ENCODE assay signal across 1 cellular context in genomic region chr19:1098177-1099051, GRCh38.
TF ChIP-seq lines count a peak whose summit lies in the region.

No MANE protein-coding gene starts in this region.

TF ChIP-seq in HepG2, 621 proteins besides CTCF, POLR2A, EP300 and RAD21 (continued from another document and continues in another):
- TF ChIP-seq CSRNP1 (CRISPR knock-in tag; IDR thresholded peaks at IDR 0.05) (no peak), PHF21A (CRISPR knock-in tag; IDR thresholded peaks at IDR 0.05) (0 out of 2 replicates have a peak, but pooled peaks have one; percentile 74), NFE2L2 (IDR thresholded peaks at IDR 0.05; ENCODE audit: low read length) (no peak), ZNF24 (IDR thresholded peaks at IDR 0.05) (no peak), GABPB1 (CRISPR knock-in tag; IDR thresholded peaks at IDR 0.05) (no peak; the same call in 1 of the 2 replicates), TRIM24 (CRISPR knock-in tag; IDR thresholded peaks at IDR 0.05) (peak; percentile 72; the same call in 1 of the 2 replicates), ZNF609 (CRISPR knock-in tag; IDR thresholded peaks at IDR 0.05; ENCODE audit: borderline replicate concordance) (peak; percentile 77; the same call in 1 of the 2 replicates), AGO2 (optimal IDR thresholded peaks at IDR 0.05; ENCODE audit: low read depth, low read length) (no peak), ZSCAN31 (CRISPR knock-in tag; IDR thresholded peaks at IDR 0.05; ENCODE audit: low read depth) (peak; percentile 93), ATF1 (CRISPR knock-in tag; IDR thresholded peaks at IDR 0.05) (no peak), ZNF780A (CRISPR knock-in tag; IDR thresholded peaks at IDR 0.05) (peak; percentile 66; the same call in 1 of the 2 replicates), JUND (CRISPR knock-in tag; IDR thresholded peaks at IDR 0.05) (no peak), SNAPC5 (CRISPR knock-in tag; IDR thresholded peaks at IDR 0.05; ENCODE audit: borderline replicate concordance) (no peak; the same call in 1 of the 2 replicates), RNF2 (conservative IDR thresholded peaks at IDR 0.05; ENCODE audit: low read depth) (no peak; the same call in 1 of the 2 replicates), MED8 (CRISPR knock-in tag; IDR thresholded peaks at IDR 0.05; ENCODE audit: insufficient replicate concordance) (peak; percentile 55), ZSCAN9 (CRISPR knock-in tag; IDR thresholded peaks at IDR 0.05; ENCODE audit: borderline replicate concordance) (no peak), ZNF83 (CRISPR knock-in tag; IDR thresholded peaks at IDR 0.05; ENCODE audit: borderline replicate concordance) (peak; percentile 72; the same call in 1 of the 2 replicates), RXRB (CRISPR knock-in tag; IDR thresholded peaks at IDR 0.05; ENCODE audit: borderline replicate concordance) (peak; percentile 54; the same call in 1 of the 2 replicates), ZNF646 (CRISPR knock-in tag; IDR thresholded peaks at IDR 0.05) (no peak), ZNF530 (CRISPR knock-in tag; IDR thresholded peaks at IDR 0.05; ENCODE audit: low read depth) (no peak), ZFP62 (CRISPR knock-in tag; IDR thresholded peaks at IDR 0.05) (no peak), ZNF142 (CRISPR knock-in tag; IDR thresholded peaks at IDR 0.05) (no peak), HOXA7 (CRISPR knock-in tag; IDR thresholded peaks at IDR 0.05) (no peak), HNRNPH1 (optimal IDR thresholded peaks at IDR 0.05; ENCODE audit: low read depth, low read length) (peak; percentile 27), ZNF737 (CRISPR knock-in tag; IDR thresholded peaks at IDR 0.05; ENCODE audit: borderline replicate concordance) (no peak), ZNF326 (CRISPR knock-in tag; IDR thresholded peaks at IDR 0.05; ENCODE audit: borderline replicate concordance) (no peak), PLRG1 (conservative IDR thresholded peaks at IDR 0.05) (no peak), ZFYVE20 (CRISPR knock-in tag; IDR thresholded peaks at IDR 0.05; ENCODE audit: borderline replicate concordance, low read depth) (no peak), ZNF747 (CRISPR knock-in tag; IDR thresholded peaks at IDR 0.05; ENCODE audit: borderline replicate concordance) (peak; percentile 91), ZNF430 (CRISPR knock-in tag; IDR thresholded peaks at IDR 0.05) (peak; percentile 78), ATM (IDR thresholded peaks at IDR 0.05; ENCODE audit: borderline replicate concordance) (0 out of 2 replicates have a peak, but pooled peaks have one; percentile 29), ZNF260 (CRISPR knock-in tag; IDR thresholded peaks at IDR 0.05; ENCODE audit: borderline replicate concordance, low read depth) (no peak), RARG (CRISPR knock-in tag; IDR thresholded peaks at IDR 0.05; ENCODE audit: low read depth) (no peak), BRF2 (CRISPR knock-in tag; IDR thresholded peaks at IDR 0.05) (peak; percentile 74; the same call in 1 of the 2 replicates), ZNF207 (IDR thresholded peaks at IDR 0.05; ENCODE audit: borderline replicate concordance) (no peak), FOXP4 (CRISPR knock-in tag; IDR thresholded peaks at IDR 0.05) (peak; percentile 34), LBX2 (CRISPR knock-in tag; IDR thresholded peaks at IDR 0.05; ENCODE audit: borderline replicate concordance) (no peak), ELF3 (CRISPR knock-in tag; IDR thresholded peaks at IDR 0.05) (no peak; the same call in 1 of the 2 replicates)
